ENCODE assay signal across 29 cellular contexts in the genomic region with DNA sequence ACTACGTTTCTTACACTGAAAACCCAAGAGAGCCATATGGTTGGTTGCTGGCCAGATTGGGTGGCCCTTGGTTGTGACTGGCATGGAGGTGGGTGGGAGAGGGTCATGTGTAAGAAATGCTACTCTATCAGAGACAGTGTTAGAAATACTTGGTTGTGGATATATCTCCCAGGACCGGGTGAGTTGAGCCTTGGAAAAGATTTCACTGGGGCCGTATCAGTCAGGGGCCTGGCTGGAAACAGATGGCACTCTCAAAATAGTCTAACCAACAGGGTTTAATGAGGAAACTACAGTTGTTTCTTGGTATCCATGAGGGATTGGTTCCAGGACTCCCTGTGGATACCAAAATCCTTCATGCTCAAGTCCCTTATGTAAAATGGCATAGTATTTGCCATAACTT. TPM values are rescaled to one million over a fixed set of nuclear protein-coding genes. Genes with fewer than 3 reads are reported as not detected.
"Had no signal": no experiment of that assay in that cellular context is flagged by ENCODE, and none has a peak within 500 bp of the region (broad histone marks: within the 10 kb centered on the region; RNA-seq: fewer than 3 reads in every experiment).

No MANE protein-coding gene starts in this region.

- H3K9me3 ChIP-seq: lower lobe of right lung, spleen, testis, uterus had no signal

- H3K9me3 Mint-ChIP-seq: activated naive CD4-positive, alpha-beta T cell treated with anti-CD3 and anti-CD28 coated beads, Interleukin-2, amount 10 ng/mL, durations not matched to agents 7 days and 5 days; activated T-cell treated with anti-CD3 and anti-CD28 coated beads, Interleukin-2, amount 50 U/mL, for 72 hours; natural killer cell treated with Interleukin-12 subunit alpha and Interleukin-12 subunit beta and Interleukin-15 and Interleukin-18, amount 100 ng/mL, for 72 hours; T-helper 1 cell treated with Interleukin-12 subunit alpha and Interleukin-12 subunit beta and Interleukin-4 antibody, amounts not matched to agents 30 μg/mL and 1 μg/mL, for 36 hours had no signal

- H3K27me3 Mint-ChIP-seq: activated naive CD4-positive, alpha-beta T cell treated with anti-CD3 and anti-CD28 coated beads, Interleukin-2, amount 10 ng/mL, durations not matched to agents 7 days and 5 days; natural killer cell treated with Interleukin-12 subunit alpha and Interleukin-12 subunit beta and Interleukin-15 and Interleukin-18, amount 100 ng/mL, for 72 hours had no signal

- H3K27ac ChIP-seq: lower lobe of right lung, testis, uterus had no signal

- H3K36me3 Mint-ChIP-seq: natural killer cell treated with Interleukin-12 subunit alpha and Interleukin-12 subunit beta and Interleukin-15 and Interleukin-18, amount 100 ng/mL, for 72 hours had no signal

- H3K4me3 ChIP-seq: lower lobe of right lung, spleen, testis, uterus had no signal

- H3K27me3 ChIP-seq: spleen, testis, uterus had no signal

- DNase-seq: activated CD4-positive, alpha-beta T cell treated with anti-CD3 and anti-CD28 coated beads for 4 hours; activated CD4-positive, alpha-beta T cell treated with anti-CD3 and anti-CD28 coated beads, Interleukin-2, amount 50 U/mL, for 48 hours; activated CD4-positive, CD25-positive, alpha-beta regulatory T cell; activated effector memory CD4-positive, alpha-beta T cell treated with Interleukin-2 at 50 U/mL for 16 hours; activated naive CD4-positive, alpha-beta T cell treated with anti-CD3 and anti-CD28 coated beads, Interleukin-2, amount 10 ng/mL, durations not matched to agents 7 days and 5 days; activated T-cell treated with anti-CD3 and anti-CD28 coated beads, Interleukin-2, amount 50 U/mL, for 72 hours; amygdala; effector CD4-positive, alpha-beta T cell; erythroblast; foreskin fibroblast; kidney; lower lobe of right lung; nucleus accumbens; spleen; stimulated activated CD4-positive, alpha-beta T cell treated with anti-CD3 and anti-CD28 coated beads, Interleukin-4, amount 100 ng/mL, for 1 hour; stimulated activated naive CD4-positive, alpha-beta T cell; T1000; testis; trophoblast cell; uterus had no signal

- H3K4me3 Mint-ChIP-seq: activated naive CD4-positive, alpha-beta T cell treated with anti-CD3 and anti-CD28 coated beads, Interleukin-2, amount 10 ng/mL, durations not matched to agents 7 days and 5 days; activated T-cell treated with anti-CD3 and anti-CD28 coated beads, Interleukin-2, amount 50 U/mL, for 72 hours; natural killer cell treated with Interleukin-12 subunit alpha and Interleukin-12 subunit beta and Interleukin-15 and Interleukin-18, amount 100 ng/mL, for 72 hours; T-helper 1 cell treated with Interleukin-12 subunit alpha and Interleukin-12 subunit beta and Interleukin-4 antibody, amounts not matched to agents 30 μg/mL and 1 μg/mL, for 36 hours had no signal

- FAIRE-seq: bronchial epithelial cell, endometrium, kidney had no signal

- ATAC-seq: activated T-cell treated with anti-CD3 and anti-CD28 coated beads, Interleukin-2, amount 50 U/mL, for 72 hours; left lobe of liver; lower lobe of right lung; natural killer cell treated with Interleukin-12 subunit alpha and Interleukin-12 subunit beta and Interleukin-15 and Interleukin-18, amount 100 ng/mL, for 72 hours; sciatic nerve had no signal

- H3K27ac Mint-ChIP-seq: activated naive CD4-positive, alpha-beta T cell treated with anti-CD3 and anti-CD28 coated beads, Interleukin-2, amount 10 ng/mL, durations not matched to agents 7 days and 5 days; activated T-cell treated with anti-CD3 and anti-CD28 coated beads, Interleukin-2, amount 50 U/mL, for 72 hours; natural killer cell treated with Interleukin-12 subunit alpha and Interleukin-12 subunit beta and Interleukin-15 and Interleukin-18, amount 100 ng/mL, for 72 hours; T-helper 1 cell treated with Interleukin-12 subunit alpha and Interleukin-12 subunit beta and Interleukin-4 antibody, amounts not matched to agents 30 μg/mL and 1 μg/mL, for 36 hours had no signal

- H3K36me3 ChIP-seq: uterus had no signal

- H3K4me1 ChIP-seq: uterus had no signal

RNA-seq across cellular contexts. Expression of a gene that starts 55.7 kb away (rescaled TPM):
- total RNA-seq: activated T-cell treated with anti-CD3 and anti-CD28 coated beads, Interleukin-2, amount 50 U/mL, for 72 hours; bronchial epithelial cell; chondrocyte; fibroblast of lung; kidney; left lobe of liver; lower lobe of right lung; mesenteric fat pad; natural killer cell treated with Interleukin-12 subunit alpha and Interleukin-12 subunit beta and Interleukin-15 and Interleukin-18, amount 100 ng/mL, for 72 hours; sciatic nerve; spleen; uterus had no signal
- polyA plus RNA-seq: fibroblast of lung, spleen had no signal
